4 cellular contexts compared by ENCODE assay signal in genomic region chr9:27853529-27853928, GRCh38.
"Had no signal": no experiment of that assay in that cellular context is flagged by ENCODE, and none has a peak within 500 bp of the region (broad histone marks: within the 10 kb centered on the region; RNA-seq: fewer than 3 reads in every experiment).

No MANE protein-coding gene starts in this region.

- ATAC-seq: GM23338 had no signal

- DNase-seq: H9, HCEC 1CT, IMR-90 had no signal

- H3K4me3 ChIP-seq: GM23338 had no signal
